Comparison of ENCODE assay signal across 8 cellular contexts in the genomic region with DNA sequence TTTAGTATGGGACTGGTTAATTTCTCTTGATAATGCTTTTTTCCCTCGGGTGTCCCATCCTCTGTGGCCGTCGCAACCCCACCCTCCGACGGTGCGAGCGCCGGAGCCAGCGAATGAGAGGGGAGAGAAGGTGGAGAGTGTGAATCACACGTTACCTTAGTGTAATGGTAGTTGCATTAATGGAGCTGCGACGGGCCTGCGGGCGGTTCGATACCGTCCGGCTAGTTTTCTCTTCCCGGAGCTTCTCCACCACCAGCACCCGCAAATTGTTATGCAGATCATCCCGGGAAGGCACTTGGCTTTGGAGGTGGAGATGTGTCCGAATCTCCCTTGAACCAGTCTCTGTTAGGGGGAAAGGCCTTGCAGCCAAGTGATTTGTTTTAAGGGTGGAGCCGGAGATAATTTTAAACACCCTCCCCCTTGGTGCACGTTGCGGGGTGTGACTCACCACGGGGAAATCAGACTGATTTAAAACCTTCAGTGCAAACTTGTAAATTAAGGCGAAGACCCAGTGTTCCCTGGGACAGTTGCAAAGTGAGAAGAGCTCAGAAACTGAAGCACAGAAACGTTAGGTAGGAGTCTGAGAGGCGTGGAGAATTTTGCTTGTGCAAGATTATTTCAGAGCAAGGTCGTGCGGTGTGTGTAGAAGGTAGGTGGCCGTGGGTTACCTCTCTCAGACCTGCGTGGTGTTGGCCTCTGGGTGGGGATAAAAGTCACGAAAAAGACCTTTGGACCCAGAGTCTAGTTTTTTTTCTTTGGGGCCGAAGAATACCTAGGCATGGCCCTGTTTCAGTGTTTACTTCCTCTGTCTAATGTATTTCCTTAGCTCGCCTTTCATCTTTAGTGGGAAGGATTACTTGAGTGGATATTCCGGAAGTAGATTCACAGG. TPM values are rescaled to one million over a fixed set of nuclear protein-coding genes. Genes with fewer than 3 reads are reported as not detected.
DNase-seq lines count a peak whose midpoint lies in the region; ATAC-seq and TF ChIP-seq lines count a peak whose summit lies in the region.

No MANE protein-coding gene starts in this region.

- H3K4me3 ChIP-seq in hepatocyte (peak overlapping the region; percentile 86), gastrocnemius medialis (peak overlapping the region; percentile 79 to 97 (median 82))

- peak overlapping the region; percentile 83 for H3K27ac ChIP-seq in adipose tissue (ENCODE audit: low read depth, low read length)
- peak overlapping the region; percentile 94 for H3K27ac ChIP-seq in hepatocyte
- peak overlapping the region; percentile 93 to 99 (median 96) for H3K27ac ChIP-seq in gastrocnemius medialis

- peak overlapping the region; percentile 75 for H2AFZ ChIP-seq in hepatocyte

- no peak for TF ChIP-seq CTCF in hepatocyte (IDR thresholded peaks at IDR 0.05; ENCODE audit: poor library complexity)
- TF ChIP-seq CTCF in gastrocnemius medialis (IDR thresholded peaks at IDR 0.05 in 4 of 5, conservative IDR thresholded peaks at IDR 0.05 in 1 of 5), result no peak

- H3K27me3 ChIP-seq in hepatocyte (no peaks in the 10 kb centered on the region), gastrocnemius medialis (no peaks in the 10 kb centered on the region)

- peak; percentile 61 for DNase-seq in DMS153 (lab: John Stamatoyannopoulos, UW)
- peak in 75 of 76 experiments; percentile 13 to 85 (median 67) for DNase-seq in HUDEP-2 (lab: John Stamatoyannopoulos, UW; ENCODE audit: unreplicated experiment in 76 of 76)
- peak; percentile 56 for DNase-seq in T follicular helper cell (ENCODE audit: low read depth)
- DNase-seq in hepatocyte (ENCODE audit: low spot score), result peak; percentile 75
- peak; percentile 67 to 77 for DNase-seq in gastrocnemius medialis
- DNase-seq in DMS114 treated with DMSO at 0.1 percent for 48 hours (lab: John Stamatoyannopoulos, UW; ENCODE audit: unreplicated experiment), result no peak

- no peaks in the 10 kb centered on the region for H3K9me2 ChIP-seq in hepatocyte (replicated peaks; ENCODE audit: insufficient read depth)

- H3K9me3 ChIP-seq in hepatocyte (ENCODE audit: low read depth) (no peaks in the 10 kb centered on the region), gastrocnemius medialis (no peaks in the 10 kb centered on the region)

- no peaks in the 10 kb centered on the region for H3K36me3 ChIP-seq in hepatocyte (replicated peaks; ENCODE audit: insufficient read depth, low read depth)
- peaks cover 0 to 11% of the 10 kb centered on the region in 2 donors for H3K36me3 ChIP-seq in gastrocnemius medialis

- TF ChIP-seq POLR2A in gastrocnemius medialis (IDR thresholded peaks at IDR 0.05), result peak; percentile 47 to 85

- H3K4me2 ChIP-seq in hepatocyte, result peak overlapping the region; percentile 85

- peaks cover 47% of the 10 kb centered on the region for H3K79me2 ChIP-seq in hepatocyte

- WGBS in adipose tissue, 3 donors, result 4 to 5% (median 5%) methylated on average over 36 of the region's 36 CpGs
- 4% methylated on average over 36 of the region's 36 CpGs for WGBS in hepatocyte (ENCODE audit: low lambda C conversion rate, missing lambda C conversion rate)

- H3K4me1 ChIP-seq in hepatocyte (ENCODE audit: insufficient read depth) (peaks cover 16% of the 10 kb centered on the region), gastrocnemius medialis (peaks cover 39 to 51% of the 10 kb centered on the region in 2 donors)

- in situ Hi-C loops in gastrocnemius medialis (cut with MboI; ENCODE audit: low sequenced_read_pairs in 4 of 4), result loop anchor here in 3 of 4 donors (5.0 to 10.0 kb wide), 3 partner anchors 66 to 71 kb away; no protein-coding TSS in a partner anchor

- H4K20me1 ChIP-seq in hepatocyte (ENCODE audit: insufficient read depth, poor library complexity, severe bottlenecking), result no peaks in the 10 kb centered on the region

- peak; percentile 31 for ATAC-seq in GM21381 (IDR thresholded peaks at IDR 0.05; ENCODE audit: unreplicated experiment)
- peak; percentile 59 for ATAC-seq in gastrocnemius medialis

- intact Hi-C loops in gastrocnemius medialis (cut with DNase I; ENCODE audit: low total_unique reads), result loop anchor here (5.0 kb wide), 2 partner anchors 1346 to 1586 kb away; partner anchors contain the start of genes PPM1K and PYURF

RNA-seq across cellular contexts. Expression of gene AFF1, which starts 1.3 kb away (rescaled TPM):
- polyA plus RNA-seq in adipose tissue, result 10 to 100 TPM; 10.0 to 19.8 (median 17.8) TPM
- 36.1 and 38.7 TPM in 2 replicates for total RNA-seq in hepatocyte
- 28.7 and 31.9 TPM in 2 replicates for polyA plus RNA-seq in hepatocyte
- total RNA-seq in gastrocnemius medialis, result 100 to 1,000 TPM; 142 to 265 (median 197) TPM

RNA-seq across cellular contexts. Expression of gene C4orf36, which starts 43.9 kb away (rescaled TPM):
- polyA plus RNA-seq in adipose tissue (1 to 10 TPM in 1 of 3 donors, under 1 TPM in 2; 0.46 to 3.4 (median 0.74) TPM), hepatocyte (2.0 and 2.3 TPM in 2 replicates)
- total RNA-seq in hepatocyte (1.2 and 1.3 TPM in 2 replicates), gastrocnemius medialis (under 1 TPM in 1 of 4 donors, not detected in 3; 0.38 TPM)
